14 cellular contexts compared by ENCODE assay signal in the genomic region with DNA sequence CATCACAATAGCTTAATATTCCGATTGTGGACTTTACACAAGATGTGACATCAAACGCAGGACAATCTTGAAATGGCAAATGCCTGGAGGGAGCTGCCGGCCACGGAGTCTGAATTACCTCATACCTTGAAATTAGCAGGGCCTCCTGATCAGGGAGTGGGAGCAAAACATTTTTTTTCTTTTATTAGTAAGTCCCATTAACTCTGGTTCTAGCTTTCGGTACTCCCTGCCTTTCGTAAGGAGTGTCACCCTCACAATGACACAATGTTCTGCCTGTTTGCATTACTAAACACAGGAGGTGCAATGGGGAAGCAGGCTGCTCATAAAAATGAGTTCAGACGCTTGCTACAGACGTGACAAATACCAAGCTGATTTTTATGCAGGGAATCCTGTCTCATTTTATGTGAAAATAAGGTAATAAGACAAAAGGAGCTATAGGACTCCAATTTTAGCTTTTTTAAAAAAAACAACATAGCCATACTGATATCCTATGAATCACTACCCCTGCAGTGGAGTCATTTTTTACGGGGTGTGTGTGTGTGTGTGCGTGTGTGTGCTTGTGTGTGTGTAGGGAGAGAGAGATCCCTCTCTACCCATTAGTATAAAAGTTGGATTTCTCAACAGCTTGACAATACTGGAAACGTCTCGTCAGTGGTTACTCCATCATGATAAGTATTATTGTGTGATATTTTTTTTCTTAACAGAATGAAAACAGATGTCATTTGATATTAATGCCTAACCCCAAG.
DNase-seq lines count a peak whose midpoint lies in the region; ATAC-seq and TF ChIP-seq lines count a peak whose summit lies in the region.
"Had no signal": no experiment of that assay in that cellular context is flagged by ENCODE, and none has a peak within 500 bp of the region (broad histone marks: within the 10 kb centered on the region; RNA-seq: fewer than 3 reads in every experiment).

No MANE protein-coding gene starts in this region.

- no peak overlapping the region for H3K4me3 Mint-ChIP-seq in GM23338
- H3K4me3 Mint-ChIP-seq: activated naive CD4-positive, alpha-beta T cell treated with anti-CD3 and anti-CD28 coated beads for 36 hours; nephron had no signal

- DNase-seq in GM23338 (ENCODE audit: low spot score) (no peak), SIG-M5 treated with dmso at 0.1 percent for 504 hours (lab: John Stamatoyannopoulos, UW; ENCODE audit: unreplicated experiment) (peak; percentile 85), fibroblast of pulmonary artery (ENCODE audit: low read depth) (peak; percentile 92), DMS53 (lab: John Stamatoyannopoulos, UW) (no peak), substantia nigra (lab: John Stamatoyannopoulos, UW) (no peak)
- no peak for DNase-seq in stimulated activated CD4-positive, alpha-beta T cell treated with anti-CD3 and anti-CD28 coated beads, Interleukin-2, amount 100 ng/mL, for 48 hours
- DNase-seq: activated CD4-positive, alpha-beta T cell treated with anti-CD3 and anti-CD28 coated beads, Interleukin-2, amount 50 U/mL, for 4 hours; activated naive CD4-positive, alpha-beta T cell treated with anti-CD3 and anti-CD28 coated beads for 36 hours; DMS153; KBM-7; testis had no signal

- H3K79me2 ChIP-seq in GM23338 (replicated peaks; ENCODE audit: insufficient read depth), result no peaks in the 10 kb centered on the region

- H3K4me2 ChIP-seq in GM23338, result no peak overlapping the region

- no peaks in the 10 kb centered on the region for H4K20me1 ChIP-seq in GM23338 (replicated peaks; ENCODE audit: insufficient read depth)

- no peak overlapping the region for H3K27ac Mint-ChIP-seq in GM23338
- H3K27ac Mint-ChIP-seq: activated naive CD4-positive, alpha-beta T cell treated with anti-CD3 and anti-CD28 coated beads for 36 hours had no signal

- H3K9me3 Mint-ChIP-seq in GM23338, result peaks cover 12% of the 10 kb centered on the region

- H3K4me3 ChIP-seq in GM23338 (no peak overlapping the region), fibroblast of pulmonary artery (replicated peaks; ENCODE audit: low read depth, low read length) (no peak overlapping the region), skin epidermis (no peak overlapping the region)
- H3K4me3 ChIP-seq: testis had no signal

- H2AFZ ChIP-seq in GM23338, result peak overlapping the region; percentile 18; the same call in 1 of the 2 replicates

- TF ChIP-seq CTCF in GM23338 (conservative IDR thresholded peaks at IDR 0.05; ENCODE audit: low read depth in 2 of 2) (no peak), fibroblast of pulmonary artery (IDR thresholded peaks at IDR 0.05; ENCODE audit: low read length, missing control alignments) (no peak)

- H3K27me3 Mint-ChIP-seq in GM23338 (ENCODE audit: insufficient read depth, low read depth, poor library complexity), result no peaks in the 10 kb centered on the region

- no peaks in the 10 kb centered on the region for H3K4me1 ChIP-seq in GM23338 (ENCODE audit: insufficient read depth)
- H3K4me1 ChIP-seq: testis had no signal

- no peaks in the 10 kb centered on the region for H3F3A ChIP-seq in GM23338 (replicated peaks; ENCODE audit: low read depth)

- H3K4me1 Mint-ChIP-seq in GM23338, result peaks cover 12% of the 10 kb centered on the region

- H3K27me3 ChIP-seq in GM23338 (ENCODE audit: insufficient read depth), result no peaks in the 10 kb centered on the region
- H3K27me3 ChIP-seq: testis had no signal

- no peaks in the 10 kb centered on the region for H3K36me3 ChIP-seq in GM23338 (ENCODE audit: insufficient read depth)

- peaks cover 8% of the 10 kb centered on the region; the same call in 2 of the 3 replicates for H3K36me3 Mint-ChIP-seq in GM23338 (ENCODE audit: low read depth)

- no peaks in the 10 kb centered on the region for H3K9me2 ChIP-seq in GM23338 (ENCODE audit: insufficient read depth)

- no peak for ATAC-seq in GM23338
- no peak for ATAC-seq in GM18868 (IDR thresholded peaks at IDR 0.05; ENCODE audit: unreplicated experiment)

- H3K27ac ChIP-seq in GM23338 (ENCODE audit: low read depth) (no peak overlapping the region), skin epidermis (peak overlapping the region in 16 of 21 experiments; percentile 3 to 86 (median 62)), substantia nigra (ENCODE audit: low read depth, low read length, poor library complexity, severe bottlenecking) (no peak overlapping the region)
- H3K27ac ChIP-seq: testis had no signal

TF ChIP-seq in GM23338, 12 proteins besides CTCF, POLR2A, EP300 and RAD21:
- TF ChIP-seq EZH2phosphoT487 (IDR thresholded peaks at IDR 0.05; ENCODE audit: unreplicated experiment) (no peak), JUNB (IDR thresholded peaks at IDR 0.05; ENCODE audit: unreplicated experiment) (no peak), EZH2 (IDR thresholded peaks at IDR 0.05; ENCODE audit: low read depth, unreplicated experiment) (no peak), REST (IDR thresholded peaks at IDR 0.05; ENCODE audit: unreplicated experiment) (no peak), STAT1 (IDR thresholded peaks at IDR 0.05; ENCODE audit: unreplicated experiment) (no peak)
- TF ChIP-seq, protein P1, sequence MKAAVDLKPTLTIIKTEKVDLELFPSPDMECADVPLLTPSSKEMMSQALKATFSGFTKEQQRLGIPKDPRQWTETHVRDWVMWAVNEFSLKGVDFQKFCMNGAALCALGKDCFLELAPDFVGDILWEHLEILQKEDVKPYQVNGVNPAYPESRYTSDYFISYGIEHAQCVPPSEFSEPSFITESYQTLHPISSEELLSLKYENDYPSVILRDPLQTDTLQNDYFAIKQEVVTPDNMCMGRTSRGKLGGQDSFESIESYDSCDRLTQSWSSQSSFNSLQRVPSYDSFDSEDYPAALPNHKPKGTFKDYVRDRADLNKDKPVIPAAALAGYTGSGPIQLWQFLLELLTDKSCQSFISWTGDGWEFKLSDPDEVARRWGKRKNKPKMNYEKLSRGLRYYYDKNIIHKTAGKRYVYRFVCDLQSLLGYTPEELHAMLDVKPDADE (IDR thresholded peaks at IDR 0.05), result no peak

Comparison
In these comparisons a context has a peak if more than half of its experiments do, and no peak if none do; other contexts are left out.
1. DNase-seq: peak in SIG-M5 treated with dmso at 0.1 percent for 504 hours (single experiment) and fibroblast of pulmonary artery (single experiment); none in GM23338 (single experiment), DMS53 (single experiment), stimulated activated CD4-positive, alpha-beta T cell treated with anti-CD3 and anti-CD28 coated beads, Interleukin-2, amount 100 ng/mL, for 48 hours (0 of 2) and substantia nigra (0 of 49).
2. H3K27ac ChIP-seq: peak in skin epidermis (16 of 21); none in GM23338 (single experiment) and substantia nigra (single experiment).